1 cellular context compared by ENCODE assay signal in genomic region chr1:11923827-11924113, GRCh38.
TF ChIP-seq lines count a peak whose summit lies in the region.

No MANE protein-coding gene starts in this region.

TF ChIP-seq in endothelial cell of umbilical vein, 7 proteins besides CTCF, POLR2A, EP300 and RAD21:
- TF ChIP-seq FOS (IDR thresholded peaks at IDR 0.05; ENCODE audit: borderline replicate concordance, insufficient read depth, low read length): no peak
- TF ChIP-seq POLR2AphosphoS5 (IDR thresholded peaks at IDR 0.05; ENCODE audit: insufficient read depth, low read depth, low read length): no peak
- no peak for TF ChIP-seq EZH2 (IDR thresholded peaks at IDR 0.05; ENCODE audit: borderline replicate concordance, low read depth, low read length, severe bottlenecking)
- TF ChIP-seq, protein P1, sequence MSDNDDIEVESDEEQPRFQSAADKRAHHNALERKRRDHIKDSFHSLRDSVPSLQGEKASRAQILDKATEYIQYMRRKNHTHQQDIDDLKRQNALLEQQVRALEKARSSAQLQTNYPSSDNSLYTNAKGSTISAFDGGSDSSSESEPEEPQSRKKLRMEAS (IDR thresholded peaks at IDR 0.05; ENCODE audit: insufficient read depth, insufficient read length): no peak
- TF ChIP-seq GATA2 (IDR thresholded peaks at IDR 0.05; ENCODE audit: insufficient read depth, insufficient read length, low read depth, low read length): no peak
- TF ChIP-seq MYC (IDR thresholded peaks at IDR 0.05; ENCODE audit: low read depth, low read length): no peak
- no peak for TF ChIP-seq JUN (IDR thresholded peaks at IDR 0.05; ENCODE audit: borderline replicate concordance, insufficient read depth, insufficient read length, low read depth)
